ENCODE assay signal across 13 cellular contexts in the genomic region with DNA sequence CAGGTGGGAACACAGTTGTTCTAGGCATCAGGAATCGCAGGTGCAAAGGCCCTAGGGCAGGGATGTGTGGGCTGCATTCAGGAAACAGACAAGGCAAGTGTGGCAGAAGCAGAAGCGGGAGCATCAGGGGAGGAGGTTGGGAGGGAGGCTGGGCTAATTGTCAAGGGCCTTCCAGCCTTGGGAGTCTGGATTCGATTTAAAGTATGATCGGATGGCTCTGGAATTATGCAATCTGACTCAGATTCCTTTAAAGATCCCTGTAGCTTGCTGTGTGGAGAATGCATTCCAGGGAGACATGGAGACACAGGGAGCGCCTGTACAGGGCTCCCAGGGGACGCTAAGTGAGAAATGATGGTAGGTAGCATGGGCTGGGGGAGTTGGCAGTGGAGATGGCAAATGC.
DNase-seq lines count a peak whose midpoint lies in the region; ATAC-seq and TF ChIP-seq lines count a peak whose summit lies in the region.
"Had no signal": no experiment of that assay in that cellular context is flagged by ENCODE, and none has a peak within 500 bp of the region (broad histone marks: within the 10 kb centered on the region; RNA-seq: fewer than 3 reads in every experiment).

No MANE protein-coding gene starts in this region.

- peak; percentile 52 for DNase-seq in EL
- peak; percentile 90 for DNase-seq in fibroblast of peridontal ligament (ENCODE audit: extremely low read depth)
- DNase-seq in smooth muscle cell of the brain vasculature (ENCODE audit: low read depth, low spot score), result peak; percentile 18
- no peak for DNase-seq in DMS 273 (lab: John Stamatoyannopoulos, UW; ENCODE audit: unreplicated experiment)
- DNase-seq in NCI-H2107 (lab: John Stamatoyannopoulos, UW), result no peak
- no peak for DNase-seq in HUDEP-2 (lab: John Stamatoyannopoulos, UW; ENCODE audit: unreplicated experiment in 76 of 76)
- DNase-seq: activated B cell treated with CpG ODN at 0.5 μM for 24 hours; activated CD8-positive, alpha-beta memory T cell treated with anti-CD3 and anti-CD28 coated beads for 24 hours; dorsolateral prefrontal cortex; Kasumi-1; tibial artery had no signal

- peak; percentile 94 for ATAC-seq in SK-N-SH treated with all-trans-retinoic acid at 6 μM for 48 hours
- ATAC-seq: activated T-helper 17 cell treated with anti-CD3 and anti-CD28 coated beads, Interleukin-2, amount 50 U/mL, for 72 hours had no signal

TF ChIP-seq in SK-N-SH treated with all-trans-retinoic acid at 6 μM for 48 hours, 23 proteins besides CTCF, POLR2A, EP300 and RAD21:
- TF ChIP-seq, protein P1, sequence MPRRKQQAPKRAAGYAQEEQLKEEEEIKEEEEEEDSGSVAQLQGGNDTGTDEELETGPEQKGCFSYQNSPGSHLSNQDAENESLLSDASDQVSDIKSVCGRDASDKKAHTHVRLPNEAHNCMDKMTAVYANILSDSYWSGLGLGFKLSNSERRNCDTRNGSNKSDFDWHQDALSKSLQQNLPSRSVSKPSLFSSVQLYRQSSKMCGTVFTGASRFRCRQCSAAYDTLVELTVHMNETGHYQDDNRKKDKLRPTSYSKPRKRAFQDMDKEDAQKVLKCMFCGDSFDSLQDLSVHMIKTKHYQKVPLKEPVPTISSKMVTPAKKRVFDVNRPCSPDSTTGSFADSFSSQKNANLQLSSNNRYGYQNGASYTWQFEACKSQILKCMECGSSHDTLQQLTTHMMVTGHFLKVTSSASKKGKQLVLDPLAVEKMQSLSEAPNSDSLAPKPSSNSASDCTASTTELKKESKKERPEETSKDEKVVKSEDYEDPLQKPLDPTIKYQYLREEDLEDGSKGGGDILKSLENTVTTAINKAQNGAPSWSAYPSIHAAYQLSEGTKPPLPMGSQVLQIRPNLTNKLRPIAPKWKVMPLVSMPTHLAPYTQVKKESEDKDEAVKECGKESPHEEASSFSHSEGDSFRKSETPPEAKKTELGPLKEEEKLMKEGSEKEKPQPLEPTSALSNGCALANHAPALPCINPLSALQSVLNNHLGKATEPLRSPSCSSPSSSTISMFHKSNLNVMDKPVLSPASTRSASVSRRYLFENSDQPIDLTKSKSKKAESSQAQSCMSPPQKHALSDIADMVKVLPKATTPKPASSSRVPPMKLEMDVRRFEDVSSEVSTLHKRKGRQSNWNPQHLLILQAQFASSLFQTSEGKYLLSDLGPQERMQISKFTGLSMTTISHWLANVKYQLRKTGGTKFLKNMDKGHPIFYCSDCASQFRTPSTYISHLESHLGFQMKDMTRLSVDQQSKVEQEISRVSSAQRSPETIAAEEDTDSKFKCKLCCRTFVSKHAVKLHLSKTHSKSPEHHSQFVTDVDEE (CRISPR knock-in tag; IDR thresholded peaks at IDR 0.05), result no peak
- no peak for TF ChIP-seq PPARA (CRISPR knock-in tag; IDR thresholded peaks at IDR 0.05; ENCODE audit: borderline replicate concordance)

Comparison
In these comparisons a context has a peak if more than half of its experiments do, and no peak if none do; other contexts are left out.
1. DNase-seq: peak in EL (single experiment), fibroblast of peridontal ligament (single experiment) and smooth muscle cell of the brain vasculature (single experiment); none in DMS 273 (single experiment), NCI-H2107 (single experiment) and HUDEP-2 (0 of 76).